13 cellular contexts compared by ENCODE assay signal in genomic region chr1:36586146-36586545, GRCh38.
"Had no signal": no experiment of that assay in that cellular context is flagged by ENCODE, and none has a peak within 500 bp of the region (broad histone marks: within the 10 kb centered on the region; RNA-seq: fewer than 3 reads in every experiment).

No MANE protein-coding gene starts in this region.

- H3K36me3 Mint-ChIP-seq: mesothelial cell of epicardium had no signal

- DNase-seq: activated CD4-positive, alpha-beta T cell treated with anti-CD3 and anti-CD28 coated beads, Interleukin-2, amount 10 ng/mL, durations not matched to agents 7 days and 5 days; activated CD8-positive, alpha-beta memory T cell treated with anti-CD3 and anti-CD28 coated beads for 24 hours; activated naive CD4-positive, alpha-beta T cell treated with anti-CD3 and anti-CD28 coated beads for 36 hours; esophagus squamous epithelium; pancreas; stimulated activated naive CD8-positive, alpha-beta T cell treated with anti-CD3 and anti-CD28 coated beads, Interleukin-15, amount 100 ng/mL, for 72 hours; testis; upper lobe of left lung had no signal

- H3K27ac ChIP-seq: cardiac muscle cell, esophagus squamous epithelium, pancreas, testis, upper lobe of left lung had no signal

- H3K4me1 ChIP-seq: pancreas, upper lobe of left lung had no signal

- H3K36me3 ChIP-seq: cardiac muscle cell, esophagus squamous epithelium, pancreas, upper lobe of left lung had no signal

- H3K27me3 ChIP-seq: testis had no signal

- H3K9me3 Mint-ChIP-seq: activated CD4-positive, alpha-beta T cell treated with anti-CD3 and anti-CD28 coated beads, Interleukin-2, amount 10 ng/mL, durations not matched to agents 7 days and 5 days; activated naive CD4-positive, alpha-beta T cell treated with anti-CD3 and anti-CD28 coated beads for 36 hours; activated T-helper 17 cell treated with anti-CD3 and anti-CD28 coated beads, Interleukin-2, amount 50 U/mL, for 72 hours; mesothelial cell of epicardium; stimulated activated naive CD8-positive, alpha-beta T cell treated with anti-CD3 and anti-CD28 coated beads, Interleukin-15, amount 100 ng/mL, for 72 hours; T-helper 2 cell treated with Interferon-gamma antibody and Interleukin-4, amounts not matched to agents 5 μg/mL and 100 μg/mL, for 36 hours had no signal

- H3K4me3 Mint-ChIP-seq: activated CD4-positive, alpha-beta T cell treated with anti-CD3 and anti-CD28 coated beads, Interleukin-2, amount 10 ng/mL, durations not matched to agents 7 days and 5 days; activated naive CD4-positive, alpha-beta T cell treated with anti-CD3 and anti-CD28 coated beads for 36 hours; activated T-helper 17 cell treated with anti-CD3 and anti-CD28 coated beads, Interleukin-2, amount 50 U/mL, for 72 hours; mesothelial cell of epicardium; stimulated activated naive CD8-positive, alpha-beta T cell treated with anti-CD3 and anti-CD28 coated beads, Interleukin-15, amount 100 ng/mL, for 72 hours; T-helper 2 cell treated with Interferon-gamma antibody and Interleukin-4, amounts not matched to agents 5 μg/mL and 100 μg/mL, for 36 hours had no signal

- H3K4me1 Mint-ChIP-seq: activated CD4-positive, alpha-beta T cell treated with anti-CD3 and anti-CD28 coated beads, Interleukin-2, amount 10 ng/mL, durations not matched to agents 7 days and 5 days; activated T-helper 17 cell treated with anti-CD3 and anti-CD28 coated beads, Interleukin-2, amount 50 U/mL, for 72 hours had no signal

- H3K27ac Mint-ChIP-seq: activated CD4-positive, alpha-beta T cell treated with anti-CD3 and anti-CD28 coated beads, Interleukin-2, amount 10 ng/mL, durations not matched to agents 7 days and 5 days; activated naive CD4-positive, alpha-beta T cell treated with anti-CD3 and anti-CD28 coated beads for 36 hours; activated T-helper 17 cell treated with anti-CD3 and anti-CD28 coated beads, Interleukin-2, amount 50 U/mL, for 72 hours; mesothelial cell of epicardium; T-helper 2 cell treated with Interferon-gamma antibody and Interleukin-4, amounts not matched to agents 5 μg/mL and 100 μg/mL, for 36 hours had no signal

- H3K4me3 ChIP-seq: cardiac muscle cell, esophagus squamous epithelium, pancreas, testis, upper lobe of left lung had no signal

- ATAC-seq: activated T-helper 17 cell treated with anti-CD3 and anti-CD28 coated beads, Interleukin-2, amount 50 U/mL, for 72 hours; pancreas; sciatic nerve; stimulated activated naive CD8-positive, alpha-beta T cell treated with anti-CD3 and anti-CD28 coated beads, Interleukin-15, amount 100 ng/mL, for 72 hours had no signal

- H3K9me3 ChIP-seq: esophagus squamous epithelium, pancreas, testis, upper lobe of left lung had no signal
